Comparison of ENCODE assay signal across 23 cellular contexts in genomic region chrX:48611703-48612102, GRCh38. TPM values are rescaled to one million over a fixed set of nuclear protein-coding genes. Genes with fewer than 3 reads are reported as not detected.
DNase-seq lines count a peak whose midpoint lies in the region; ATAC-seq, FAIRE-seq and TF ChIP-seq lines count a peak whose summit lies in the region.
"Had no signal": no experiment of that assay in that cellular context is flagged by ENCODE, and none has a peak within 500 bp of the region (broad histone marks: within the 10 kb centered on the region; RNA-seq: fewer than 3 reads in every experiment).

No MANE protein-coding gene starts in this region.

- in situ Hi-C loops in HepG2 (cut with HindIII; ENCODE audit: extremely low pct_ligation_motif_present, low pct_unique_long_range_greater_than_20kb): no loop called here

- TF ChIP-seq POLR2A in HepG2 (IDR thresholded peaks at IDR 0.05; ENCODE audit: insufficient read depth in 1 of 2, low read depth in 2 of 2, low read length in 2 of 2): no peak
- no peak for TF ChIP-seq POLR2A in right lobe of liver (IDR thresholded peaks at IDR 0.05)
- TF ChIP-seq POLR2A in sigmoid colon (IDR thresholded peaks at IDR 0.05): no peak

- 0% methylated on average over 2 of the region's 2 CpGs for WGBS in HepG2 (ENCODE audit: low lambda C conversion rate)
- 11% methylated on average over 2 of the region's 2 CpGs for WGBS in right lobe of liver (ENCODE audit: insufficient coverage, low coverage, low lambda C conversion rate, missing lambda C conversion rate)
- WGBS in sigmoid colon, 2 donors: 49 to 73% methylated on average over 2 of the region's 2 CpGs

- H3K9me3 ChIP-seq in HepG2 (ENCODE audit: low read length): no peaks in the 10 kb centered on the region
- H3K9me3 ChIP-seq in right lobe of liver: no peaks in the 10 kb centered on the region
- H3K9me3 ChIP-seq in sigmoid colon: no peaks in the 10 kb centered on the region
- H3K9me3 ChIP-seq: BE2C, BLaER1 had no signal

- POLR2A ChIA-PET in HepG2 (lab: Yijun Ruan, JAX): no interaction called here

- no peak overlapping the region for H3K9ac ChIP-seq in HepG2 (ENCODE audit: insufficient read depth, low read depth, low read length)
- H3K9ac ChIP-seq: BLaER1 had no signal

- H3K36me3 ChIP-seq in HepG2 (replicated peaks in 1 of 2; ENCODE audit: control insufficient read depth in 1 of 2, insufficient read depth in 2 of 2, low read length in 2 of 2) (no peaks in the 10 kb centered on the region), right lobe of liver (no peaks in the 10 kb centered on the region), sigmoid colon (no peaks in the 10 kb centered on the region)
- H3K36me3 ChIP-seq: BE2C, BLaER1 had no signal

- no peaks in the 10 kb centered on the region for H3K36me3 Mint-ChIP-seq in stimulated activated naive B cell treated with anti-CD40 and anti-IgM and Interleukin-4, amounts not matched to agents 10 μg/mL and 1 μg/mL and 100 μg/mL, for 72 hours
- H3K36me3 Mint-ChIP-seq in activated T-cell treated with anti-CD3 and anti-CD28 coated beads, Interleukin-2, amount 50 U/mL, for 4 hours (ENCODE audit: insufficient read depth): no peaks in the 10 kb centered on the region
- H3K36me3 Mint-ChIP-seq: CD14-positive monocyte; CD4-positive, alpha-beta memory T cell; CD4-positive, CD25-positive, alpha-beta regulatory T cell; CD8-positive, alpha-beta memory T cell had no signal

- H3K27ac Mint-ChIP-seq in stimulated activated naive B cell treated with anti-CD40 and anti-IgM and Interleukin-4, amounts not matched to agents 10 μg/mL and 1 μg/mL and 100 μg/mL, for 72 hours: peak overlapping the region; percentile 0
- H3K27ac Mint-ChIP-seq: CD14-positive monocyte had no signal

- H3K79me2 ChIP-seq in HepG2 (ENCODE audit: insufficient read depth, low read length): no peaks in the 10 kb centered on the region

- peaks cover 0 to 4% of the 10 kb centered on the region in 2 donors for H3K27me3 Mint-ChIP-seq in stimulated activated naive B cell treated with anti-CD40 and anti-IgM and Interleukin-4, amounts not matched to agents 10 μg/mL and 1 μg/mL and 100 μg/mL, for 72 hours
- peaks cover 2% of the 10 kb centered on the region for H3K27me3 Mint-ChIP-seq in activated T-cell treated with anti-CD3 and anti-CD28 coated beads, Interleukin-2, amount 50 U/mL, for 4 hours (ENCODE audit: low read depth)
- H3K27me3 Mint-ChIP-seq: CD4-positive, alpha-beta memory T cell; CD4-positive, CD25-positive, alpha-beta regulatory T cell; CD8-positive, alpha-beta memory T cell had no signal

- H3K27ac ChIP-seq in HepG2 (ENCODE audit: extremely low read length, insufficient read depth, low read length) (no peak overlapping the region), right lobe of liver (no peak overlapping the region), sigmoid colon (no peak overlapping the region)
- H3K27ac ChIP-seq: 22Rv1, BLaER1 had no signal

- TF ChIP-seq CTCF in HepG2 (CRISPR knock-in tag; IDR thresholded peaks at IDR 0.05): no peak
- no peak for TF ChIP-seq CTCF in right lobe of liver (IDR thresholded peaks at IDR 0.05)
- TF ChIP-seq CTCF in sigmoid colon (IDR thresholded peaks at IDR 0.05): no peak

- H2AFZ ChIP-seq in HepG2 (ENCODE audit: low read length): no peak overlapping the region

- FAIRE-seq in HepG2 (lab: Jason Lieb, UNC): peak; percentile 47
- FAIRE-seq: G401.6, GM12891 had no signal

- peaks cover 36% of the 10 kb centered on the region for H3K4me1 ChIP-seq in HepG2 (ENCODE audit: insufficient read depth, low read length)
- H3K4me1 ChIP-seq in right lobe of liver: no peaks in the 10 kb centered on the region
- H3K4me1 ChIP-seq in sigmoid colon: no peaks in the 10 kb centered on the region
- H3K4me1 ChIP-seq: BE2C, BLaER1 had no signal

- no peak overlapping the region for H3K4me2 ChIP-seq in HepG2 (ENCODE audit: low read depth, low read length)
- H3K4me2 ChIP-seq: BLaER1 had no signal

- intact Hi-C loops in HepG2 (cut with micrococcal nuclease; ENCODE audit: unreplicated experiment) (no loop called here), right lobe of liver (cut with DNase I) (no loop called here), sigmoid colon (cut with DNase I) (no loop called here)

- H3K4me3 ChIP-seq in HepG2 (replicated peaks in 1 of 3; ENCODE audit: insufficient read depth in 1 of 3, low read depth in 2 of 3, low read length in 3 of 3): no peak overlapping the region
- H3K4me3 ChIP-seq in right lobe of liver: no peak overlapping the region
- H3K4me3 ChIP-seq in sigmoid colon: no peak overlapping the region
- H3K4me3 ChIP-seq: BLaER1 had no signal

- DNase-seq in HepG2 (ENCODE audit: low spot score): no peak
- no peak for DNase-seq in right lobe of liver
- peak; percentile 12 for DNase-seq in sigmoid colon
- DNase-seq in stimulated activated naive B cell treated with anti-CD40 and anti-IgM and Interleukin-4, amounts not matched to agents 10 μg/mL and 1 μg/mL and 100 μg/mL, for 72 hours: no peak
- DNase-seq in activated T-cell treated with anti-CD3 and anti-CD28 coated beads, Interleukin-2, amount 50 U/mL, for 4 hours: no peak
- DNase-seq: ACHN; BE2C; C1 segment of cervical spinal cord; CD4-positive, alpha-beta memory T cell; CD4-positive, CD25-positive, alpha-beta regulatory T cell; CD8-positive, alpha-beta memory T cell; COR-L47; DMS 273 treated with DMSO at 0.1 percent for 48 hours; DMS153; DMS53; DMS79 treated with DMSO at 0.1 percent for 48 hours; GF-D8 had no signal

- no TSS peak for BruUV-seq in HepG2 (replicated peaks; lab: Mats Ljungman, UMichigan)

- no peak overlapping the region for H3K4me3 Mint-ChIP-seq in stimulated activated naive B cell treated with anti-CD40 and anti-IgM and Interleukin-4, amounts not matched to agents 10 μg/mL and 1 μg/mL and 100 μg/mL, for 72 hours
- H3K4me3 Mint-ChIP-seq in activated T-cell treated with anti-CD3 and anti-CD28 coated beads, Interleukin-2, amount 50 U/mL, for 4 hours: no peak overlapping the region
- H3K4me3 Mint-ChIP-seq: CD14-positive monocyte; CD4-positive, alpha-beta memory T cell; CD4-positive, CD25-positive, alpha-beta regulatory T cell; CD8-positive, alpha-beta memory T cell had no signal

- no peaks in the 10 kb centered on the region for H3K4me1 Mint-ChIP-seq in stimulated activated naive B cell treated with anti-CD40 and anti-IgM and Interleukin-4, amounts not matched to agents 10 μg/mL and 1 μg/mL and 100 μg/mL, for 72 hours
- no peaks in the 10 kb centered on the region for H3K4me1 Mint-ChIP-seq in activated T-cell treated with anti-CD3 and anti-CD28 coated beads, Interleukin-2, amount 50 U/mL, for 4 hours (ENCODE audit: low read depth)
- H3K4me1 Mint-ChIP-seq: CD4-positive, alpha-beta memory T cell; CD4-positive, CD25-positive, alpha-beta regulatory T cell; CD8-positive, alpha-beta memory T cell had no signal

- no peaks in the 10 kb centered on the region for H3K9me3 Mint-ChIP-seq in stimulated activated naive B cell treated with anti-CD40 and anti-IgM and Interleukin-4, amounts not matched to agents 10 μg/mL and 1 μg/mL and 100 μg/mL, for 72 hours
- no peaks in the 10 kb centered on the region for H3K9me3 Mint-ChIP-seq in activated T-cell treated with anti-CD3 and anti-CD28 coated beads, Interleukin-2, amount 50 U/mL, for 4 hours
- H3K9me3 Mint-ChIP-seq: CD4-positive, alpha-beta memory T cell; CD4-positive, CD25-positive, alpha-beta regulatory T cell; CD8-positive, alpha-beta memory T cell had no signal

- ATAC-seq in HepG2 (peak; percentile 60), right lobe of liver (no peak), GM18861 (IDR thresholded peaks at IDR 0.05; ENCODE audit: unreplicated experiment) (no peak)
- ATAC-seq in stimulated activated naive B cell treated with anti-CD40 and anti-IgM and Interleukin-4, amounts not matched to agents 10 μg/mL and 1 μg/mL and 100 μg/mL, for 72 hours (replicated peaks): no peak
- ATAC-seq in activated T-cell treated with anti-CD3 and anti-CD28 coated beads, Interleukin-2, amount 50 U/mL, for 4 hours: no peak

- H3K27me3 ChIP-seq in HepG2 (ENCODE audit: control insufficient read depth in 1 of 2, insufficient read depth in 2 of 2, low read length in 2 of 2) (no peaks in the 10 kb centered on the region), right lobe of liver (no peaks in the 10 kb centered on the region), sigmoid colon (no peaks in the 10 kb centered on the region)
- H3K27me3 ChIP-seq: BE2C had no signal

- no peaks in the 10 kb centered on the region for H4K20me1 ChIP-seq in HepG2 (ENCODE audit: insufficient read depth, low read length)
- H4K20me1 ChIP-seq: BLaER1 had no signal

- TF ChIP-seq RAD21 in HepG2 (CRISPR knock-in tag; IDR thresholded peaks at IDR 0.05): no peak

- TF ChIP-seq EP300 in HepG2 (IDR thresholded peaks at IDR 0.05; ENCODE audit: low read depth in 2 of 2, low read length in 2 of 2) (no peak), HepG2 (CRISPR knock-in tag; IDR thresholded peaks at IDR 0.05; ENCODE audit: borderline replicate concordance) (no peak), sigmoid colon (IDR thresholded peaks at IDR 0.05) (no peak)

- CTCF ChIA-PET in HepG2 (lab: Yijun Ruan, JAX; ENCODE audit: low intra/inter-chr PET ratio, low total read pairs): no interaction called here

RNA-seq across cellular contexts. Expression of gene WDR13, which starts 14.4 kb away (rescaled TPM):
- total RNA-seq in HepG2 (2016; rRNA removed; fragmentation: Illumina TruSeq; extraction: Trizol) (19.3 and 28.7 TPM in 2 replicates), right lobe of liver (100 to 1,000 TPM in 2 of 6 experiments, 10 to 100 TPM in 4; 46.5 to 193 (median 80.8) TPM), sigmoid colon (100 to 1,000 TPM in 3 of 4 donors, 10 to 100 TPM in 1; 99.9 to 132 (median 106) TPM)
- total RNA-seq in HepG2 (2016; cell fraction: cytosol; rRNA removed; fragmentation: Illumina TruSeq; extraction: Trizol; ENCODE audit: low read depth): 23.0 and 33.2 TPM in 2 replicates
- 20.8 and 29.5 TPM in 2 replicates for total RNA-seq in HepG2 (2016; cell fraction: insoluble cytoplasmic fraction; rRNA removed; fragmentation: Illumina TruSeq; extraction: Trizol)
- total RNA-seq in HepG2 (2016; cell fraction: membrane; rRNA removed; fragmentation: Illumina TruSeq; extraction: Trizol): 42.7 and 44.4 TPM in 2 replicates
- total RNA-seq in HepG2 (2016; cell fraction: nucleus; rRNA removed; fragmentation: Illumina TruSeq; extraction: Trizol): 15.9 and 18.0 TPM in 2 replicates
- polyA plus RNA-seq in HepG2 (2011; rRNA removed) (37.1 and 52.7 TPM in 2 replicates), sigmoid colon (100 to 1,000 TPM in 2 of 3 donors, 10 to 100 TPM in 1; 98.1 to 106 (median 103) TPM)
- 31.9 and 50.0 TPM in 2 replicates for polyA plus RNA-seq in HepG2 (2011; cell fraction: cytosol; rRNA removed)
- polyA plus RNA-seq in HepG2 (2011; cell fraction: nucleus; rRNA removed): 389 and 473 TPM in 2 replicates
- polyA plus RNA-seq in HepG2 (2012): 55.2 and 81.7 TPM in 2 replicates
- polyA plus RNA-seq in HepG2 (2016; cell fraction: cytosol; fragmentation: Illumina TruSeq; extraction: Trizol; ENCODE audit: low read depth): 21.0 and 24.5 TPM in 2 replicates
- 20.4 and 20.7 TPM in 2 replicates for polyA plus RNA-seq in HepG2 (2016; cell fraction: insoluble cytoplasmic fraction; fragmentation: Illumina TruSeq; extraction: Trizol; ENCODE audit: low read depth)
- 28.5 and 34.5 TPM in 2 replicates for polyA plus RNA-seq in HepG2 (2016; cell fraction: membrane; fragmentation: Illumina TruSeq; extraction: Trizol; ENCODE audit: low read depth)
- 29.3 and 35.6 TPM in 2 replicates for polyA plus RNA-seq in HepG2 (2016; cell fraction: nucleus; fragmentation: Illumina TruSeq; extraction: Trizol; ENCODE audit: insufficient read depth, low read depth)
- polyA minus RNA-seq in HepG2 (2011; rRNA and poly(A)+ RNA removed; ENCODE audit: low replicate concordance): 95.4 and 111 TPM in 2 replicates
- polyA minus RNA-seq in HepG2 (2011; cell fraction: cytosol; rRNA and poly(A)+ RNA removed): 39.0 and 46.7 TPM in 2 replicates
- polyA minus RNA-seq in HepG2 (2011; cell fraction: nucleus; rRNA and poly(A)+ RNA removed): 36.2 and 42.4 TPM in 2 replicates
- total RNA-seq in activated T-cell treated with anti-CD3 and anti-CD28 coated beads, Interleukin-2, amount 50 U/mL, for 4 hours: 10 to 100 TPM; 36.4 to 49.5 (median 36.9) TPM

RNA-seq across cellular contexts. Expression of gene RBM3, which starts 37.4 kb away (rescaled TPM):
- 182 and 239 TPM in 2 replicates for total RNA-seq in HepG2 (2016; rRNA removed; fragmentation: Illumina TruSeq; extraction: Trizol)
- 72.2 and 83.3 TPM in 2 replicates for total RNA-seq in HepG2 (2016; cell fraction: cytosol; rRNA removed; fragmentation: Illumina TruSeq; extraction: Trizol; ENCODE audit: low read depth)
- total RNA-seq in HepG2 (2016; cell fraction: insoluble cytoplasmic fraction; rRNA removed; fragmentation: Illumina TruSeq; extraction: Trizol): 186 and 267 TPM in 2 replicates
- total RNA-seq in HepG2 (2016; cell fraction: membrane; rRNA removed; fragmentation: Illumina TruSeq; extraction: Trizol): 111 and 139 TPM in 2 replicates
- total RNA-seq in HepG2 (2016; cell fraction: nucleus; rRNA removed; fragmentation: Illumina TruSeq; extraction: Trizol): 96.1 and 99.4 TPM in 2 replicates
- 109 and 123 TPM in 2 replicates for polyA plus RNA-seq in HepG2 (2011; rRNA removed)
- 78.5 and 83.5 TPM in 2 replicates for polyA plus RNA-seq in HepG2 (2011; cell fraction: cytosol; rRNA removed)
- polyA plus RNA-seq in HepG2 (2011; cell fraction: nucleus; rRNA removed): 120 and 154 TPM in 2 replicates
- 62.4 and 136 TPM in 2 replicates for polyA plus RNA-seq in HepG2 (2012)
- 83.2 and 86.4 TPM in 2 replicates for polyA plus RNA-seq in HepG2 (2016; cell fraction: cytosol; fragmentation: Illumina TruSeq; extraction: Trizol; ENCODE audit: low read depth)
- 284 and 351 TPM in 2 replicates for polyA plus RNA-seq in HepG2 (2016; cell fraction: insoluble cytoplasmic fraction; fragmentation: Illumina TruSeq; extraction: Trizol; ENCODE audit: low read depth)
- polyA plus RNA-seq in HepG2 (2016; cell fraction: membrane; fragmentation: Illumina TruSeq; extraction: Trizol; ENCODE audit: low read depth): 125 and 144 TPM in 2 replicates
- polyA plus RNA-seq in HepG2 (2016; cell fraction: nucleus; fragmentation: Illumina TruSeq; extraction: Trizol; ENCODE audit: insufficient read depth, low read depth): 196 and 214 TPM in 2 replicates
- 139 and 240 TPM in 2 replicates for polyA minus RNA-seq in HepG2 (2011; rRNA and poly(A)+ RNA removed; ENCODE audit: low replicate concordance)
- 47.4 and 57.2 TPM in 2 replicates for polyA minus RNA-seq in HepG2 (2011; cell fraction: cytosol; rRNA and poly(A)+ RNA removed)
- polyA minus RNA-seq in HepG2 (2011; cell fraction: nucleus; rRNA and poly(A)+ RNA removed): 163 and 176 TPM in 2 replicates
- 10 to 100 TPM; 14.7 to 69.0 (median 57.7) TPM for total RNA-seq in right lobe of liver
- total RNA-seq in sigmoid colon: 100 to 1,000 TPM in 3 of 4 donors, 10 to 100 TPM in 1; 83.9 to 209 (median 143) TPM
- 100 to 1,000 TPM; 105 to 217 (median 185) TPM for polyA plus RNA-seq in sigmoid colon
- 100 to 1,000 TPM; 459 to 489 (median 484) TPM for total RNA-seq in activated T-cell treated with anti-CD3 and anti-CD28 coated beads, Interleukin-2, amount 50 U/mL, for 4 hours
